In genomic region chr1:24909388-24909898, GRCh38 we compare ENCODE assay signal across 9 cellular contexts. TPM values are rescaled to one million over a fixed set of nuclear protein-coding genes. Genes with fewer than 3 reads are reported as not detected.
DNase-seq lines count a peak whose midpoint lies in the region; ATAC-seq and TF ChIP-seq lines count a peak whose summit lies in the region.
"Had no signal": no experiment of that assay in that cellular context is flagged by ENCODE, and none has a peak within 500 bp of the region (broad histone marks: within the 10 kb centered on the region; RNA-seq: fewer than 3 reads in every experiment).

No MANE protein-coding gene starts in this region.

- no peak overlapping the region for H2AFZ ChIP-seq in OCI-LY7 (ENCODE audit: low read length)

- no peaks in the 10 kb centered on the region for H3K79me2 ChIP-seq in OCI-LY7 (ENCODE audit: insufficient read depth, low read depth, low read length)

- intact Hi-C loops in OCI-LY7 (cut with micrococcal nuclease; ENCODE audit: unreplicated experiment) = no loop called here

- DNase-seq in Caki2 (ENCODE audit: low read depth) (peak; percentile 4), OCI-LY7 (ENCODE audit: low spot score) (no peak), dermis blood vessel endothelial cell (peak; percentile 82), medulla oblongata (ENCODE audit: extremely low spot score) (peak; percentile 44)
- no peak for DNase-seq in activated CD8-positive, alpha-beta memory T cell treated with anti-CD3 and anti-CD28 coated beads, Interleukin-2, amount 50 U/mL, for 48 hours

- H3K4me1 ChIP-seq in OCI-LY7 (ENCODE audit: insufficient read depth, low read length, poor library complexity, severe bottlenecking) = no peaks in the 10 kb centered on the region

- no peak overlapping the region for H3K4me2 ChIP-seq in OCI-LY7 (ENCODE audit: low read length)

- H3K4me3 ChIP-seq in OCI-LY7 (ENCODE audit: low read depth, low read length, poor library complexity, severe bottlenecking) = no peak overlapping the region
- H3K4me3 ChIP-seq: suprapubic skin had no signal

- in situ Hi-C loops in Caki2 (cut with HindIII; ENCODE audit: low pct_unique_long_range_greater_than_20kb, low sequenced_read_pairs) = no loop called here

- no peaks in the 10 kb centered on the region for H4K20me1 ChIP-seq in OCI-LY7 (ENCODE audit: insufficient read depth, low read length)

- H3K27ac ChIP-seq in OCI-LY7 (ENCODE audit: low read depth, low read length, poor library complexity, severe bottlenecking) = no peak overlapping the region
- H3K27ac ChIP-seq: suprapubic skin had no signal

- ATAC-seq in GM21717 (IDR thresholded peaks at IDR 0.05; ENCODE audit: unreplicated experiment) (no peak), GM18505 (IDR thresholded peaks at IDR 0.05; ENCODE audit: unreplicated experiment) (no peak), GM18517 (IDR thresholded peaks at IDR 0.05; ENCODE audit: unreplicated experiment) (no peak)

- POLR2A ChIA-PET in OCI-LY7 (lab: Charles Lee) = no interaction called here

- TF ChIP-seq POLR2A in GM18505 (IDR thresholded peaks at IDR 0.05; ENCODE audit: borderline replicate concordance, extremely low read depth, insufficient read depth, insufficient read length) = no peak

- no peaks in the 10 kb centered on the region for H3K9me2 ChIP-seq in OCI-LY7 (ENCODE audit: insufficient read depth, low read length)

- no TSS peak for BruUV-seq in OCI-LY7 (replicated peaks; lab: Mats Ljungman, UMichigan)

- peaks cover 65% of the 10 kb centered on the region for H3K36me3 ChIP-seq in OCI-LY7 (ENCODE audit: insufficient read depth, low read length)
- H3K36me3 ChIP-seq: suprapubic skin had no signal

- peak; percentile 39 for TF ChIP-seq CTCF in OCI-LY7 (conservative IDR thresholded peaks at IDR 0.05; ENCODE audit: low read length)

- H3K9me3 ChIP-seq in OCI-LY7 (ENCODE audit: low read length) = no peaks in the 10 kb centered on the region
- H3K9me3 ChIP-seq: suprapubic skin had no signal

- CTCF ChIA-PET in OCI-LY7 (lab: Charles Lee; ENCODE audit: unreplicated experiment) = no interaction called here

RNA-seq across cellular contexts. Expression of gene RUNX3, which starts 20.6 kb away (rescaled TPM):
- total RNA-seq in Caki2 (2014; rRNA removed; shearing (Covaris generic); ENCODE audit: low replicate concordance) = not detected in 2 replicates
- 9.5 and 12.2 TPM in 2 replicates for total RNA-seq in OCI-LY7 (2014; rRNA removed; shearing (Covaris generic))
- total RNA-seq in OCI-LY7 (2022) (39.5 and 41.1 TPM in 2 replicates), dermis blood vessel endothelial cell (not detected in 2 replicates)

Comparison
In these comparisons a context has a peak if more than half of its experiments do, and no peak if none do; other contexts are left out.
1. DNase-seq: peak in Caki2 (single experiment), dermis blood vessel endothelial cell (single experiment) and medulla oblongata (single experiment); none in OCI-LY7 (single experiment) and activated CD8-positive, alpha-beta memory T cell treated with anti-CD3 and anti-CD28 coated beads, Interleukin-2, amount 50 U/mL, for 48 hours (single experiment).
2. RNA of gene RUNX3, which starts 20.6 kb away (total RNA-seq): 9.5 to 41.1 TPM in OCI-LY7; not detected in Caki2 and not detected in dermis blood vessel endothelial cell; every median in the first group is over 10 times any median in the second.